Comparison of ENCODE assay signal across 20 cellular contexts in the genomic region with DNA sequence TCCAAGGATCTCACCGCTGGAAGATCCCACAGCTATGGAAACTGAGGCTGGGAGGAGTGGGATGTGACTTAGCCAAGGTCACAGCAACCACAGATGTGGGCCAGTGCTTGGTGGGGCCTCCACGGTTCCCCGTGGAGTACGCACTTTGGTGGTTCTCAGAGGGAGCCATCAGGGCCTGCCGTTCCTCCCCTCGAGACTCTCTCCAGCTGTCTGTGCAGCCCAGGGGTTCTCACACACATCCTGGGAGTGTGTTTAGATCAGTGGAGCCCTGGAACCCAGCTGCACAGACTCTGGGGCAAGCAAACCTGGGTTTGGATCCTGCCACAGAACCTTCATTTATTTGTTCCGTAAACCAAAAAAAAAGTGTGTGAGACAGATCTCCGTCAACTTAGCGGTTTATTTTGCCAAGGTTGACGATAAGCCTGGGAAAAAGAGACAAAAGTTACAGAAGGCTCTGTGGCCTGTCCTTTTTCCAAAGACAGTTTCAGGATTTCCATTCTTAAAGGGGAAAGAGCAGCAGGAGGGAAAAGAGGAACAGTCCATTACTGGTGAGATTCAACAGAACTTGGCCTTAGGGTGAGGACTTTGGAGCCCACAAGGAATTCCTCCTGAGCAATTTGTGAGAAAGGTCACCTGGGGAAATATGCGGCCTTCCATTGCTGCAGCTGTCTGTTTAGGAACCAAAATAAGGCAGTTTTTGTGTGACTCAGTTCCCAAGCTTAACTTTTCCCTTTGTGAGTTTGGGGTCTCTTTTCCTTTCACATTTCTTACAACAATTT. TPM values are rescaled to one million over a fixed set of nuclear protein-coding genes. Genes with fewer than 3 reads are reported as not detected.
DNase-seq lines count a peak whose midpoint lies in the region; ATAC-seq and TF ChIP-seq lines count a peak whose summit lies in the region.
"Had no signal": no experiment of that assay in that cellular context is flagged by ENCODE, and none has a peak within 500 bp of the region (broad histone marks: within the 10 kb centered on the region; RNA-seq: fewer than 3 reads in every experiment).

No MANE protein-coding gene starts in this region.

- H3K9me3 ChIP-seq in esophagus squamous epithelium (no peaks in the 10 kb centered on the region), neural progenitor cell (ENCODE audit: low read depth) (no peaks in the 10 kb centered on the region), upper lobe of right lung (no peaks in the 10 kb centered on the region)
- H3K9me3 ChIP-seq: colonic mucosa, left lung, tibial nerve had no signal

- H3K27ac ChIP-seq in esophagus squamous epithelium (peak overlapping the region; percentile 27 to 91 (median 86)), neural progenitor cell (peak overlapping the region; percentile 81), upper lobe of right lung (no peak overlapping the region)
- H3K27ac ChIP-seq: left lung had no signal

- no peak overlapping the region for H3K9ac ChIP-seq in neural progenitor cell

- TF ChIP-seq CTCF in esophagus squamous epithelium (IDR thresholded peaks at IDR 0.05): no peak
- TF ChIP-seq CTCF in neural progenitor cell (IDR thresholded peaks at IDR 0.05): no peak
- TF ChIP-seq CTCF in upper lobe of right lung (IDR thresholded peaks at IDR 0.05): no peak

- no peaks in the 10 kb centered on the region for H3K36me3 Mint-ChIP-seq in neural progenitor cell
- H3K36me3 Mint-ChIP-seq: naive B cell had no signal

- H3K27ac Mint-ChIP-seq in neural progenitor cell: no peak overlapping the region
- H3K27ac Mint-ChIP-seq: naive B cell had no signal

- 90 to 93% methylated on average over 7 to 11 of the region's 11 CpGs for WGBS in esophagus squamous epithelium, 2 donors

- peak overlapping the region; percentile 61 for H2AFZ ChIP-seq in neural progenitor cell (replicated peaks)

- H3K4me2 ChIP-seq in neural progenitor cell: peak overlapping the region; percentile 58

- peaks cover 26% of the 10 kb centered on the region for H3K4me1 Mint-ChIP-seq in neural progenitor cell
- H3K4me1 Mint-ChIP-seq: naive B cell had no signal

- no peaks in the 10 kb centered on the region for H3K79me2 ChIP-seq in neural progenitor cell (ENCODE audit: low read depth)

- H3K27me3 ChIP-seq in esophagus squamous epithelium (no peaks in the 10 kb centered on the region), neural progenitor cell (no peaks in the 10 kb centered on the region), upper lobe of right lung (no peaks in the 10 kb centered on the region)
- H3K27me3 ChIP-seq: colonic mucosa, left lung, tibial nerve had no signal

- H3K4me3 ChIP-seq in esophagus squamous epithelium (no peak overlapping the region), neural progenitor cell (no peak overlapping the region), upper lobe of right lung (no peak overlapping the region)
- H3K4me3 ChIP-seq: colonic mucosa, left lung, tibial nerve had no signal

- H3K36me3 ChIP-seq in esophagus squamous epithelium: no peaks in the 10 kb centered on the region
- H3K36me3 ChIP-seq in neural progenitor cell: no peaks in the 10 kb centered on the region
- H3K36me3 ChIP-seq in upper lobe of right lung: no peaks in the 10 kb centered on the region
- H3K36me3 ChIP-seq: colonic mucosa, left lung, tibial nerve had no signal

- intact Hi-C loops in cardiac septum (cut with DNase I): no loop called here
- intact Hi-C loops in Right ventricle myocardium superior (cut with DNase I): no loop called here
- intact Hi-C loops in esophagus squamous epithelium (cut with DNase I): no loop called here
- intact Hi-C loops in upper lobe of right lung (cut with DNase I): no loop called here

- no peaks in the 10 kb centered on the region for H4K20me1 ChIP-seq in neural progenitor cell (ENCODE audit: low read depth)

- peaks cover 8% of the 10 kb centered on the region for H3K27me3 Mint-ChIP-seq in neural progenitor cell (ENCODE audit: insufficient read depth, low read depth)

- peaks cover 20 to 53% (median 23%) of the 10 kb centered on the region in 3 donors for H3K4me1 ChIP-seq in esophagus squamous epithelium
- peaks cover 37% of the 10 kb centered on the region for H3K4me1 ChIP-seq in neural progenitor cell
- no peaks in the 10 kb centered on the region for H3K4me1 ChIP-seq in upper lobe of right lung
- H3K4me1 ChIP-seq: colonic mucosa, left lung had no signal

- H3K9me3 Mint-ChIP-seq in neural progenitor cell: no peaks in the 10 kb centered on the region
- H3K9me3 Mint-ChIP-seq: naive B cell had no signal

- no peak overlapping the region for H3K4me3 Mint-ChIP-seq in neural progenitor cell
- H3K4me3 Mint-ChIP-seq: naive B cell had no signal

- no peak for TF ChIP-seq POLR2A in esophagus squamous epithelium (IDR thresholded peaks at IDR 0.05)

- DNase-seq in cardiac septum (ENCODE audit: low spot score) (peak; percentile 15), Right ventricle myocardium superior (no peak), esophagus squamous epithelium (lab: John Stamatoyannopoulos, UW) (no peak), neural progenitor cell (ENCODE audit: low spot score) (no peak), upper lobe of right lung (no peak), HuH-7.5 (ENCODE audit: low spot score) (no peak), superior temporal gyrus (ENCODE audit: extremely low spot score) (no peak), HT-29 (ENCODE audit: low spot score) (no peak)
- DNase-seq: activated effector memory CD4-positive, alpha-beta T cell treated with anti-CD3 and anti-CD28 coated beads, Interleukin-2, amount 50 U/mL, for 16 hours; C1 segment of cervical spinal cord; DND-41; head of caudate nucleus; left lung; naive B cell; NCI-H2081 treated with DMSO at 0.1 percent for 48 hours; NCI-H526 treated with DMSO at 0.1 percent for 48 hours; T-helper 1 cell had no signal

- ATAC-seq in Right ventricle myocardium superior (ENCODE audit: poor library complexity) (no peak), upper lobe of right lung (peak; percentile 15)
- ATAC-seq: left lung had no signal

- H3F3A ChIP-seq in neural progenitor cell (ENCODE audit: low read depth): peaks cover 39% of the 10 kb centered on the region

RNA-seq across cellular contexts. Expression of a gene that starts 13.6 kb away (rescaled TPM):
- total RNA-seq in cardiac septum (0.30 TPM), Right ventricle myocardium superior (0.56 TPM), esophagus squamous epithelium (not detected), neural progenitor cell (ENCODE audit: low replicate concordance) (0.54 and 1.5 TPM in 2 replicates), upper lobe of right lung (0.52 TPM)
- total RNA-seq in HT-29 (2014; rRNA removed; shearing (Covaris generic)): not detected in 2 replicates
- total RNA-seq: A172, colonic mucosa, tibial nerve had no signal

RNA-seq across cellular contexts. Expression of a gene that starts 20.2 kb away (rescaled TPM):
- total RNA-seq in cardiac septum (105 TPM), Right ventricle myocardium superior (181 TPM), esophagus squamous epithelium (10 to 100 TPM; 12.7 to 24.8 (median 22.3) TPM), neural progenitor cell (ENCODE audit: low replicate concordance) (34.8 and 69.7 TPM in 2 replicates), upper lobe of right lung (59.8 TPM)
- 30.8 and 33.4 TPM in 2 replicates for total RNA-seq in HT-29 (2014; rRNA removed; shearing (Covaris generic))

RNA-seq across cellular contexts. Expression of a gene that starts 43.7 kb away (rescaled TPM):
- 873 TPM for total RNA-seq in cardiac septum
- total RNA-seq in Right ventricle myocardium superior: 853 TPM
- total RNA-seq in esophagus squamous epithelium: 100 to 1,000 TPM; 433 to 696 (median 601) TPM
- total RNA-seq in neural progenitor cell (ENCODE audit: low replicate concordance): 1,851 and 2,068 TPM in 2 replicates
- 660 TPM for total RNA-seq in upper lobe of right lung
- 751 and 810 TPM in 2 replicates for total RNA-seq in HT-29 (2014; rRNA removed; shearing (Covaris generic))

RNA-seq across cellular contexts. Expression of a gene that starts 44.5 kb away (rescaled TPM):
- 0.78 TPM for total RNA-seq in cardiac septum
- 0.43 TPM for total RNA-seq in Right ventricle myocardium superior
- total RNA-seq in esophagus squamous epithelium: under 1 TPM in 2 of 4 donors, not detected in 2; 0.57 to 1.00 TPM
- total RNA-seq in neural progenitor cell (ENCODE audit: low replicate concordance): 0.40 and 0.49 TPM in 2 replicates
- total RNA-seq in upper lobe of right lung: 1.6 TPM
- total RNA-seq in HT-29 (2014; rRNA removed; shearing (Covaris generic)): 0.23 TPM in 1 of 2 replicates, not detected in the other
- total RNA-seq: A172 had no signal

RNA-seq across cellular contexts. Expression of a gene that starts 54.2 kb away (rescaled TPM):
- total RNA-seq in cardiac septum: 23.2 TPM
- 19.4 TPM for total RNA-seq in Right ventricle myocardium superior
- total RNA-seq in esophagus squamous epithelium: 10 to 100 TPM in 3 of 4 donors, 1 to 10 TPM in 1; 9.7 to 34.4 (median 21.2) TPM
- 33.9 and 47.0 TPM in 2 replicates for total RNA-seq in neural progenitor cell (ENCODE audit: low replicate concordance)
- 32.3 TPM for total RNA-seq in upper lobe of right lung
- total RNA-seq in HT-29 (2014; rRNA removed; shearing (Covaris generic)): 189 and 193 TPM in 2 replicates
